Comparison of ENCODE assay signal across 14 cellular contexts in genomic region chr1:208211901-208212843, GRCh38. TPM values are rescaled to one million over a fixed set of nuclear protein-coding genes. Genes with fewer than 3 reads are reported as not detected.
DNase-seq lines count a peak whose midpoint lies in the region; ATAC-seq and TF ChIP-seq lines count a peak whose summit lies in the region.
"Had no signal": no experiment of that assay in that cellular context is flagged by ENCODE, and none has a peak within 500 bp of the region (broad histone marks: within the 10 kb centered on the region; RNA-seq: fewer than 3 reads in every experiment).

No MANE protein-coding gene starts in this region.

- DNase-seq in Right ventricle myocardium superior = peak; percentile 57
- no peak for DNase-seq in cardiac septum (ENCODE audit: low spot score)
- no peak for DNase-seq in SK-N-MC (ENCODE audit: low read depth, low spot score)
- peak in 1 of 3 donors; percentile 76 for DNase-seq in right cardiac atrium
- DNase-seq in tibial artery = no peak
- no peak for DNase-seq in stimulated activated CD8-positive, alpha-beta memory T cell treated with anti-CD3 and anti-CD28 coated beads, Interleukin-4, amount 100 ng/mL, for 48 hours
- DNase-seq in GM10266 (ENCODE audit: extremely low spot score) = no peak
- DNase-seq: activated CD4-positive, alpha-beta memory T cell treated with anti-CD3 and anti-CD28 coated beads, Interleukin-2, amount 10 ng/mL, durations not matched to agents 7 days and 5 days; H7; NCI-H1105; psoas muscle; SHP77 treated with DMSO at 0.1 percent for 48 hours had no signal

- H3K9ac ChIP-seq in SK-N-MC (ENCODE audit: insufficient read length) = no peak overlapping the region

- H3K27ac ChIP-seq in SK-N-MC = no peak overlapping the region
- peak overlapping the region; percentile 1 for H3K27ac ChIP-seq in right cardiac atrium (ENCODE audit: low read length)
- H3K27ac ChIP-seq in tibial artery = peak overlapping the region; percentile 26 to 30
- H3K27ac ChIP-seq: A549, psoas muscle had no signal

- H3K27me3 ChIP-seq in right cardiac atrium (ENCODE audit: control insufficient read depth, insufficient read depth) = no peaks in the 10 kb centered on the region
- H3K27me3 ChIP-seq in tibial artery = no peaks in the 10 kb centered on the region

- ATAC-seq in Right ventricle myocardium superior (ENCODE audit: poor library complexity) (peak; percentile 33), right cardiac atrium (no peak), HG03039 (IDR thresholded peaks at IDR 0.05; ENCODE audit: unreplicated experiment) (no peak)
- ATAC-seq: A549 had no signal

- H3K4me3 ChIP-seq in SK-N-MC (peak overlapping the region; percentile 40), right cardiac atrium (ENCODE audit: low read length) (no peak overlapping the region), tibial artery (no peak overlapping the region)
- H3K4me3 ChIP-seq: A549, psoas muscle had no signal

- 51% methylated on average over 8 of the region's 8 CpGs for WGBS in right cardiac atrium

- H3K9me3 ChIP-seq in SK-N-MC (ENCODE audit: low read depth, low read length) (no peaks in the 10 kb centered on the region), right cardiac atrium (ENCODE audit: control insufficient read depth, low read length) (no peaks in the 10 kb centered on the region), tibial artery (no peaks in the 10 kb centered on the region)
- H3K9me3 ChIP-seq: A549, psoas muscle had no signal

- peaks cover 4% of the 10 kb centered on the region for H3K4me1 ChIP-seq in right cardiac atrium (ENCODE audit: control insufficient read depth, insufficient read depth, low read length)
- peaks cover 0 to 60% (median 38%) of the 10 kb centered on the region in 4 donors for H3K4me1 ChIP-seq in tibial artery
- H3K4me1 ChIP-seq: A549 had no signal

- no peaks in the 10 kb centered on the region for H3K36me3 ChIP-seq in SK-N-MC (ENCODE audit: insufficient read depth, low read length)
- H3K36me3 ChIP-seq in tibial artery = peaks cover 18 to 28% (median 27%) of the 10 kb centered on the region in 3 donors

- intact Hi-C loops in Right ventricle myocardium superior (cut with DNase I) (no loop called here), cardiac septum (cut with DNase I) (loop anchor here (5.0 kb wide), 1 partner anchor 40 kb away; no protein-coding TSS in a partner anchor), right cardiac atrium (cut with DNase I) (no loop called here), tibial artery (cut with DNase I; ENCODE audit: low total_unique reads) (no loop called here)

- TF ChIP-seq CTCF in tibial artery (IDR thresholded peaks at IDR 0.05) = no peak
- no peak for TF ChIP-seq CTCF in GM10266 (IDR thresholded peaks at IDR 0.05; ENCODE audit: control insufficient read depth, insufficient read depth, low read depth, missing control alignments)

RNA-seq across cellular contexts. Expression of gene PLXNA2, which starts 32.0 kb away (rescaled TPM):
- total RNA-seq in Right ventricle myocardium superior (14.4 TPM), cardiac septum (23.8 TPM), right cardiac atrium (10 to 100 TPM; 16.2 to 26.6 (median 16.8) TPM)
- 7.3 TPM for polyA plus RNA-seq in right cardiac atrium
